Comparison of ENCODE assay signal across 7 cellular contexts in genomic region chr4:185669288-185669687, GRCh38.
"Had no signal": no experiment of that assay in that cellular context is flagged by ENCODE, and none has a peak within 500 bp of the region (broad histone marks: within the 10 kb centered on the region; RNA-seq: fewer than 3 reads in every experiment).

No MANE protein-coding gene starts in this region.

- FAIRE-seq: H1, H54 had no signal

- H2AFZ ChIP-seq: GM23338 had no signal

- H3K27ac ChIP-seq: HL-60 had no signal

- H3K4me2 ChIP-seq: GM23338 had no signal

- ATAC-seq: GM23338 had no signal

- H3K4me3 ChIP-seq: GM23338 had no signal

- DNase-seq: H9, HCEC 1CT, KG1 had no signal
